In genomic region chr1:74733616-74734484, GRCh38 we compare ENCODE assay signal across 8 cellular contexts. TPM values are rescaled to one million over a fixed set of nuclear protein-coding genes. Genes with fewer than 3 reads are reported as not detected.
DNase-seq lines count a peak whose midpoint lies in the region; ATAC-seq, FAIRE-seq and TF ChIP-seq lines count a peak whose summit lies in the region.

No MANE protein-coding gene starts in this region.

- peak overlapping the region; percentile 94 for H3K9ac ChIP-seq in astrocyte (ENCODE audit: low read length)

- H3K79me2 ChIP-seq in astrocyte (ENCODE audit: insufficient read depth, low read length), result peaks cover 58% of the 10 kb centered on the region

- FAIRE-seq in RCC 7860 (lab: Jason Lieb, UNC) (peak; percentile 69), astrocyte (lab: Jason Lieb, UNC) (no peak)

- H3K4me1 Mint-ChIP-seq in astrocyte (ENCODE audit: low read depth, unreplicated experiment), result peaks cover 31% of the 10 kb centered on the region

- peak; percentile 1 for DNase-seq in activated T-cell treated with anti-CD3 and anti-CD28 coated beads for 1 hour (ENCODE audit: low read depth)
- DNase-seq in activated T-cell treated with anti-CD3 and anti-CD28 coated beads, Interleukin-2, amount 50 U/mL, for 48 hours, result no peak
- peak; percentile 75 for DNase-seq in HFF-Myc (ENCODE audit: extremely low read depth, low read depth)
- DNase-seq in LoVo (ENCODE audit: low spot score), result peak; percentile 71
- peak; percentile 75 for DNase-seq in RCC 7860 (ENCODE audit: low spot score)
- peak; percentile 64 for DNase-seq in astrocyte (ENCODE audit: low read depth)
- DNase-seq in right cardiac atrium, result no peak
- peak; percentile 76 for DNase-seq in putamen (ENCODE audit: low spot score)

- H3K27ac Mint-ChIP-seq in astrocyte (ENCODE audit: unreplicated experiment), result peak overlapping the region; percentile 98

- peak overlapping the region; percentile 98 for H2AFZ ChIP-seq in astrocyte (ENCODE audit: low read depth, low read length)

- H3K4me2 ChIP-seq in astrocyte (ENCODE audit: low read length), result peak overlapping the region; percentile 92

- H3K27me3 Mint-ChIP-seq in astrocyte (ENCODE audit: low read depth, unreplicated experiment), result no peaks in the 10 kb centered on the region

- H3K27me3 ChIP-seq in astrocyte (ENCODE audit: insufficient read depth, low read length) (no peaks in the 10 kb centered on the region), right cardiac atrium (ENCODE audit: control insufficient read depth, insufficient read depth) (no peaks in the 10 kb centered on the region)

- peak overlapping the region; percentile 91 for H3K27ac ChIP-seq in astrocyte (ENCODE audit: low read depth, low read length)
- H3K27ac ChIP-seq in right cardiac atrium (ENCODE audit: low read length), result peak overlapping the region; percentile 92

- intact Hi-C loops in right cardiac atrium (cut with DNase I), result no loop called here

- H3K36me3 ChIP-seq in astrocyte (ENCODE audit: insufficient read depth, low read length), result peaks cover 16% of the 10 kb centered on the region

- ATAC-seq in right cardiac atrium, result peak; percentile 71 to 79

- H3K9me3 Mint-ChIP-seq in astrocyte (ENCODE audit: unreplicated experiment), result peaks cover 1% of the 10 kb centered on the region

- H3K4me1 ChIP-seq in astrocyte (ENCODE audit: insufficient read depth, low read length) (peaks cover 19% of the 10 kb centered on the region), right cardiac atrium (ENCODE audit: control insufficient read depth, insufficient read depth, low read length) (peaks cover 2% of the 10 kb centered on the region)

- H3K4me3 ChIP-seq in HFF-Myc (replicated peaks; ENCODE audit: low read depth, low read length), result peak overlapping the region; percentile 63
- H3K4me3 ChIP-seq in astrocyte (ENCODE audit: insufficient read depth, low read depth, low read length), result peak overlapping the region; percentile 94
- peak overlapping the region; percentile 79 for H3K4me3 ChIP-seq in right cardiac atrium (ENCODE audit: low read length)

- no peaks in the 10 kb centered on the region for H4K20me1 ChIP-seq in astrocyte (ENCODE audit: insufficient read depth, low read length)

- peaks cover 9% of the 10 kb centered on the region for H3K36me3 Mint-ChIP-seq in astrocyte (ENCODE audit: low read depth, unreplicated experiment)

- TF ChIP-seq CTCF in HFF-Myc (IDR thresholded peaks at IDR 0.05; ENCODE audit: low read depth, low read length, missing control alignments) (peak; percentile 69), astrocyte (IDR thresholded peaks at IDR 0.05; ENCODE audit: insufficient read depth, low read depth, low read length) (peak; percentile 85)

- 21% methylated on average over 11 of the region's 11 CpGs for WGBS in right cardiac atrium

- H3K4me3 Mint-ChIP-seq in astrocyte (ENCODE audit: unreplicated experiment), result peak overlapping the region; percentile 98

- H3K9me3 ChIP-seq in astrocyte (ENCODE audit: insufficient read depth, low read depth, low read length) (no peaks in the 10 kb centered on the region), right cardiac atrium (ENCODE audit: control insufficient read depth, low read length) (no peaks in the 10 kb centered on the region)

RNA-seq across cellular contexts. Expression of gene TYW3, which starts 0.9 kb away (rescaled TPM):
- 17.2 and 19.4 TPM in 2 replicates for total RNA-seq in astrocyte
- 10 to 100 TPM; 22.3 to 25.1 (median 24.0) TPM for total RNA-seq in right cardiac atrium
- 18.7 TPM for polyA plus RNA-seq in right cardiac atrium

RNA-seq across cellular contexts. Expression of gene CRYZ, which starts 1.0 kb away (rescaled TPM):
- total RNA-seq in astrocyte (29.8 and 31.0 TPM in 2 replicates), right cardiac atrium (10 to 100 TPM; 26.6 to 51.1 (median 40.0) TPM)
- polyA plus RNA-seq in right cardiac atrium, result 22.2 TPM

Comparison
In these comparisons a context has a peak if more than half of its experiments do, and no peak if none do; other contexts are left out.
1. DNase-seq: peak in activated T-cell treated with anti-CD3 and anti-CD28 coated beads for 1 hour (single experiment), HFF-Myc (single experiment), LoVo (single experiment), RCC 7860 (single experiment), astrocyte (single experiment) and putamen (single experiment); none in activated T-cell treated with anti-CD3 and anti-CD28 coated beads, Interleukin-2, amount 50 U/mL, for 48 hours (0 of 2) and right cardiac atrium (0 of 3).
2. Peak in every context shown above with its lines, with median percentiles within 50 percentile points of each other: H3K4me3 ChIP-seq.